Comparison of ENCODE assay signal across 8 cellular contexts in the genomic region with DNA sequence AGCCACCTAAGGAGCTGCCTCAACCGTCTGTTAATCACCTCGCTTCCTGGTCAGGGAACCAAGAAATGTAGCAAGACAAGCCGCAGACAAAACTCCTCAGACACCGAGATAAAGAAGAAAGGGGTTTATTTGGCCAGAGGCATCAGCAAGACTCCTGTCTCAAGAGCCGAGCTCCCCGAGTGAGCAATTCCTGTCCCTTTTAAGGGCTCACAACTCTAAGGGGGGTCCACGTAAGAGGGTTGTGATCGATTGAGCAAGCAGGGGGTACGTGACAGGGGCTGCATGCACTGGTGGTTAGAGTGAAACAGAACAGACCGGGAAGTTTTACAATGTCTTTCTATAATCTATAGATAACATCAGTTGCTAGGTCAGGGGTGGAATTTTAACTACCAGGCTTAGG. TPM values are rescaled to one million over a fixed set of nuclear protein-coding genes. Genes with fewer than 3 reads are reported as not detected.
DNase-seq lines count a peak whose midpoint lies in the region; ATAC-seq and TF ChIP-seq lines count a peak whose summit lies in the region.
"Not testable (repeated sequence)": the region's sequence is repeated elsewhere in the genome, so short reads cannot be mapped to it uniquely, and the experiment has no call there.
"Had no signal": no experiment of that assay in that cellular context is flagged by ENCODE, and none has a peak within 500 bp of the region (broad histone marks: within the 10 kb centered on the region; RNA-seq: fewer than 3 reads in every experiment).

No MANE protein-coding gene starts in this region.

- POLR2A ChIA-PET in Caco-2 (lab: Charles Lee) = interaction anchor here (0.7 kb wide), 1 partner anchor 11 kb away, joined by 4 read pairs; no protein-coding TSS in a partner anchor
- POLR2A ChIA-PET in WTC11 (lab: Charles Lee) = not testable (repeated sequence)

- not testable (repeated sequence) for H4K20me1 ChIP-seq in hepatocyte (ENCODE audit: insufficient read depth, poor library complexity, severe bottlenecking)

- H3K56ac ChIP-seq in mesendoderm (ENCODE audit: low read length) = not testable (repeated sequence)

- H3K9me3 ChIP-seq in Caco-2; HUES48 (ENCODE audit: control insufficient read depth, insufficient read depth, low read length); hepatocyte (ENCODE audit: low read depth); suprapubic skin: not testable (repeated sequence)

- H2BK15ac ChIP-seq in mesendoderm (replicated peaks; ENCODE audit: low read depth) = not testable (repeated sequence)

- not testable (repeated sequence) for H3K27me3 ChIP-seq in Caco-2 (replicated peaks; ENCODE audit: control insufficient read depth, insufficient read depth, low read length); HUES48 (ENCODE audit: control insufficient read depth, insufficient read depth, low read length); hepatocyte; mesendoderm (ENCODE audit: insufficient read depth, low read length, poor library complexity); suprapubic skin

- ATAC-seq in WTC11 = not testable (repeated sequence)

- not testable (repeated sequence) for H3K36me3 ChIP-seq in Caco-2 (ENCODE audit: control insufficient read depth, insufficient read depth, low read length); HUES48 (ENCODE audit: control insufficient read depth, insufficient read depth, low read length); hepatocyte (replicated peaks; ENCODE audit: insufficient read depth, low read depth); mesendoderm (ENCODE audit: control insufficient read depth, insufficient read depth, low read length); suprapubic skin

- 42% methylated on average over 10 of the region's 10 CpGs for WGBS in hepatocyte (ENCODE audit: low lambda C conversion rate, missing lambda C conversion rate)
- WGBS in mesendoderm (ENCODE audit: extremely low coverage, insufficient coverage, low lambda C conversion rate) = no CpG with 5 or more reads among the region's 10 CpGs
- WGBS in suprapubic skin = 70% methylated on average over 10 of the region's 10 CpGs

- H4K8ac ChIP-seq in mesendoderm (ENCODE audit: low read depth, low read length) = not testable (repeated sequence)

- intact Hi-C loops in Caco-2 (cut with micrococcal nuclease; ENCODE audit: unreplicated experiment) = loop anchor here (1.0 to 5.0 kb wide), 2 partner anchors 8 to 42 kb away; no protein-coding TSS in a partner anchor

- peak overlapping the region; percentile 89 for H3K4me3 Mint-ChIP-seq in Caco-2 (ENCODE audit: unreplicated experiment)
- not testable (repeated sequence) for H3K4me3 Mint-ChIP-seq in WTC11, neural crest cell

- H3K79me1 ChIP-seq in mesendoderm (ENCODE audit: low read length) = not testable (repeated sequence)

- not testable (repeated sequence) for H3K9ac ChIP-seq in HUES48 (ENCODE audit: low read depth, low read length); mesendoderm (ENCODE audit: low read length)

- not testable (repeated sequence) for H3K18ac ChIP-seq in mesendoderm (ENCODE audit: low read length)

- H3K27ac ChIP-seq in HUES48 (ENCODE audit: low read depth, low read length) (peak overlapping the region; percentile 25), hepatocyte (peak overlapping the region; percentile 85)
- not testable (repeated sequence) for H3K27ac ChIP-seq in mesendoderm (ENCODE audit: low read depth, low read length); suprapubic skin

- H3K23ac ChIP-seq in mesendoderm (ENCODE audit: low read length) = not testable (repeated sequence)

- H3K4me3 ChIP-seq in Caco-2 (ENCODE audit: low read depth, low read length) (peak overlapping the region; percentile 33), suprapubic skin (peak overlapping the region; percentile 3)
- not testable (repeated sequence) for H3K4me3 ChIP-seq in HUES48 (ENCODE audit: low read depth, low read length); hepatocyte; mesendoderm (ENCODE audit: low read length)

- H2AK5ac ChIP-seq in mesendoderm (ENCODE audit: low read length) = not testable (repeated sequence)

- H3K27ac Mint-ChIP-seq in Caco-2 (ENCODE audit: unreplicated experiment) = peak overlapping the region; percentile 91
- peak overlapping the region; percentile 93 for H3K27ac Mint-ChIP-seq in WTC11
- peak overlapping the region; percentile 75 for H3K27ac Mint-ChIP-seq in neural crest cell (ENCODE audit: unreplicated experiment)

- H3K4ac ChIP-seq in mesendoderm (ENCODE audit: low read depth, low read length) = not testable (repeated sequence)

- not testable (repeated sequence) for TF ChIP-seq EP300 in suprapubic skin (IDR thresholded peaks at IDR 0.05)

- H3K9me3 Mint-ChIP-seq in Caco-2 (ENCODE audit: unreplicated experiment); WTC11: not testable (repeated sequence)
- H3K9me3 Mint-ChIP-seq in neural crest cell = peaks cover 10% of the 10 kb centered on the region

- CTCF ChIA-PET in Caco-2 (lab: Charles Lee) = interaction anchor here (0.7 kb wide), 1 partner anchor 29 kb away, joined by 3 read pairs; no protein-coding TSS in a partner anchor
- CTCF ChIA-PET in WTC11 (lab: Charles Lee) = not testable (repeated sequence)

- TF ChIP-seq CTCF in Caco-2 (IDR thresholded peaks at IDR 0.05; ENCODE audit: insufficient read depth in 1 of 2, low read depth in 1 of 2, low read length in 1 of 2, severe bottlenecking in 1 of 2, unreplicated experiment in 1 of 2); WTC11 (IDR thresholded peaks at IDR 0.05); hepatocyte (IDR thresholded peaks at IDR 0.05; ENCODE audit: poor library complexity); neural crest cell (conservative IDR thresholded peaks at IDR 0.05); suprapubic skin (IDR thresholded peaks at IDR 0.05): not testable (repeated sequence)

- DNase-seq in Caco-2 (peak; percentile 60 to 68), mesendoderm (peak; percentile 71)
- not testable (repeated sequence) for DNase-seq in WTC11 (ENCODE audit: low spot score); hepatocyte (ENCODE audit: low spot score); neural crest cell (ENCODE audit: low read depth, low spot score); suprapubic skin (ENCODE audit: low spot score in 2 of 2)

- not testable (repeated sequence) for H3K9me2 ChIP-seq in hepatocyte (replicated peaks; ENCODE audit: insufficient read depth)

- not testable (repeated sequence) for H4K5ac ChIP-seq in mesendoderm (ENCODE audit: low read length)

- peaks cover 33% of the 10 kb centered on the region for H3K79me2 ChIP-seq in hepatocyte
- not testable (repeated sequence) for H3K79me2 ChIP-seq in mesendoderm (ENCODE audit: control insufficient read depth, insufficient read depth, low read length)

- not testable (repeated sequence) for H2BK5ac ChIP-seq in mesendoderm (ENCODE audit: low read length)

- H3K4me1 Mint-ChIP-seq in Caco-2 (ENCODE audit: low read depth, unreplicated experiment) = peaks cover 13% of the 10 kb centered on the region
- peaks cover 57% of the 10 kb centered on the region for H3K4me1 Mint-ChIP-seq in WTC11
- H3K4me1 Mint-ChIP-seq in neural crest cell = peaks cover 29% of the 10 kb centered on the region

- H2AFZ ChIP-seq in hepatocyte = not testable (repeated sequence)

- not testable (repeated sequence) for TF ChIP-seq POLR2A in suprapubic skin (IDR thresholded peaks at IDR 0.05)

- peak overlapping the region; percentile 65 for H3K4me2 ChIP-seq in hepatocyte
- not testable (repeated sequence) for H3K4me2 ChIP-seq in mesendoderm (ENCODE audit: low read length)

- not testable (repeated sequence) for BruUV-seq in Caco-2 (replicated peaks; lab: Mats Ljungman, UMichigan)

- H2BK120ac ChIP-seq in mesendoderm (ENCODE audit: low read depth, low read length) = not testable (repeated sequence)

- H3K4me1 ChIP-seq in Caco-2 = peaks cover 14% of the 10 kb centered on the region; the same call in 1 of the 2 replicates
- H3K4me1 ChIP-seq in HUES48 (ENCODE audit: control insufficient read depth, insufficient read depth, low read length) = peaks cover 36% of the 10 kb centered on the region
- H3K4me1 ChIP-seq in hepatocyte (ENCODE audit: insufficient read depth); mesendoderm (ENCODE audit: control insufficient read depth, low read depth, low read length); suprapubic skin: not testable (repeated sequence)

- H3K36me3 Mint-ChIP-seq in Caco-2 (ENCODE audit: insufficient read depth, unreplicated experiment) (peaks cover 44% of the 10 kb centered on the region), WTC11 (peaks cover 16% of the 10 kb centered on the region), neural crest cell (ENCODE audit: low read depth) (peaks cover 24% of the 10 kb centered on the region)

- not testable (repeated sequence) for H3K27me3 Mint-ChIP-seq in Caco-2 (ENCODE audit: insufficient read depth, unreplicated experiment); WTC11 (ENCODE audit: low read depth); neural crest cell (ENCODE audit: low read depth)

RNA-seq across cellular contexts. Expression of a gene that starts 30.6 kb away (rescaled TPM):
- 54.0 and 61.3 TPM in 2 replicates for total RNA-seq in Caco-2 (2022)
- 40.1 to 52.2 TPM (median 45.4 TPM) in 3 replicates for total RNA-seq in WTC11 (2021)
- total RNA-seq in hepatocyte = 21.1 and 23.0 TPM in 2 replicates
- polyA plus RNA-seq in hepatocyte = 21.3 and 25.9 TPM in 2 replicates
- 14.1 TPM for polyA plus RNA-seq in mesendoderm (2013, experiment 1 of 2)
- polyA plus RNA-seq in mesendoderm (2013, experiment 2 of 2) = 14.4 TPM
- total RNA-seq in neural crest cell = 47.1 and 48.1 TPM in 2 replicates
- total RNA-seq in suprapubic skin = 1 to 10 TPM; 5.0 to 8.0 (median 6.4) TPM
- total RNA-seq: CD4-positive, CD25-positive, alpha-beta regulatory T cell had no signal
- polyA plus RNA-seq: CD4-positive, CD25-positive, alpha-beta regulatory T cell had no signal
